Comparison of ENCODE assay signal across 16 cellular contexts in genomic region chr6:116412270-116412669, GRCh38. TPM values are rescaled to one million over a fixed set of nuclear protein-coding genes. Genes with fewer than 3 reads are reported as not detected.
DNase-seq lines count a peak whose midpoint lies in the region; ATAC-seq, FAIRE-seq and TF ChIP-seq lines count a peak whose summit lies in the region.
"Had no signal": no experiment of that assay in that cellular context is flagged by ENCODE, and none has a peak within 500 bp of the region (broad histone marks: within the 10 kb centered on the region; RNA-seq: fewer than 3 reads in every experiment).

No MANE protein-coding gene starts in this region.

- H3K9ac ChIP-seq in astrocyte (ENCODE audit: low read length) (no peak overlapping the region), mesenchymal stem cell (ENCODE audit: low read length) (peak overlapping the region; percentile 71)

- H3K4me3 ChIP-seq in astrocyte (ENCODE audit: insufficient read depth, low read depth, low read length), result no peak overlapping the region
- H3K4me3 ChIP-seq in mesenchymal stem cell (ENCODE audit: insufficient read depth in 1 of 2, low read depth in 1 of 2, low read length in 2 of 2), result no peak overlapping the region
- no peak overlapping the region for H3K4me3 ChIP-seq in upper lobe of right lung
- no peak overlapping the region for H3K4me3 ChIP-seq in vagina

- H3K4me2 ChIP-seq in astrocyte (ENCODE audit: low read length) (no peak overlapping the region), mesenchymal stem cell (ENCODE audit: low read length, poor library complexity, severe bottlenecking) (no peak overlapping the region)

- no peak for TF ChIP-seq POLR2A in vagina (IDR thresholded peaks at IDR 0.05)

- peaks cover 6% of the 10 kb centered on the region for H3K4me1 ChIP-seq in astrocyte (ENCODE audit: insufficient read depth, low read length)
- peaks cover 7% of the 10 kb centered on the region for H3K4me1 ChIP-seq in mesenchymal stem cell (ENCODE audit: control insufficient read depth, insufficient read depth, low read depth, low read length)
- peaks cover 20% of the 10 kb centered on the region for H3K4me1 ChIP-seq in upper lobe of right lung
- H3K4me1 ChIP-seq in vagina, result peaks cover 26% of the 10 kb centered on the region
- H3K4me1 ChIP-seq: Caco-2 had no signal

- H4K8ac ChIP-seq in mesenchymal stem cell (ENCODE audit: low read length), result peak overlapping the region; percentile 72

- H3K36me3 Mint-ChIP-seq in astrocyte (ENCODE audit: low read depth, unreplicated experiment), result peaks cover 19% of the 10 kb centered on the region
- peaks cover 0 to 4% (median 0%) of the 10 kb centered on the region in 3 donors for H3K36me3 Mint-ChIP-seq in naive thymus-derived CD8-positive, alpha-beta T cell

- peak overlapping the region in 1 of 2 experiments; percentile 23 for H2BK12ac ChIP-seq in mesenchymal stem cell (ENCODE audit: low read length in 2 of 2)

- peak overlapping the region in 1 of 2 experiments; percentile 62 for H3K18ac ChIP-seq in mesenchymal stem cell (ENCODE audit: low read depth in 1 of 2, low read length in 2 of 2)

- H3K27ac Mint-ChIP-seq in astrocyte (ENCODE audit: unreplicated experiment), result peak overlapping the region; percentile 1
- peak overlapping the region in 1 of 10 donors; percentile 47 for H3K27ac Mint-ChIP-seq in naive thymus-derived CD8-positive, alpha-beta T cell
- H3K27ac Mint-ChIP-seq: activated T-helper 17 cell treated with anti-CD3 and anti-CD28 coated beads, Interleukin-2, amount 50 U/mL, for 72 hours had no signal

- FAIRE-seq in astrocyte (lab: Jason Lieb, UNC), result no peak

- H3K79me2 ChIP-seq in astrocyte (ENCODE audit: insufficient read depth, low read length), result peaks cover 79% of the 10 kb centered on the region

- no peak overlapping the region for H3K4ac ChIP-seq in mesenchymal stem cell (ENCODE audit: low read depth in 1 of 2, low read length in 2 of 2)

- H3K27me3 ChIP-seq in astrocyte (ENCODE audit: insufficient read depth, low read length) (no peaks in the 10 kb centered on the region), mesenchymal stem cell (ENCODE audit: control insufficient read depth in 1 of 2, insufficient read depth in 1 of 2, low read length in 2 of 2) (no peaks in the 10 kb centered on the region), upper lobe of right lung (no peaks in the 10 kb centered on the region), vagina (no peaks in the 10 kb centered on the region)

- no peak overlapping the region for H3K23ac ChIP-seq in mesenchymal stem cell (ENCODE audit: low read length in 2 of 2)

- no peak overlapping the region for H4K91ac ChIP-seq in mesenchymal stem cell (ENCODE audit: low read length)

- H3K4me3 Mint-ChIP-seq in astrocyte (ENCODE audit: unreplicated experiment), result peak overlapping the region; percentile 25
- no peak overlapping the region for H3K4me3 Mint-ChIP-seq in naive thymus-derived CD8-positive, alpha-beta T cell
- H3K4me3 Mint-ChIP-seq: activated T-helper 17 cell treated with anti-CD3 and anti-CD28 coated beads, Interleukin-2, amount 50 U/mL, for 72 hours had no signal

- H2BK5ac ChIP-seq in mesenchymal stem cell (ENCODE audit: low read depth, low read length, poor library complexity, severe bottlenecking), result no peak overlapping the region

- peak; percentile 58 for ATAC-seq in upper lobe of right lung
- no peak for ATAC-seq in naive thymus-derived CD8-positive, alpha-beta T cell
- ATAC-seq: activated T-helper 17 cell treated with anti-CD3 and anti-CD28 coated beads, Interleukin-2, amount 50 U/mL, for 72 hours; Panc1 had no signal

- no peak overlapping the region for H3K14ac ChIP-seq in mesenchymal stem cell (ENCODE audit: low read length in 2 of 2)

- H2BK120ac ChIP-seq in mesenchymal stem cell (ENCODE audit: low read depth, low read length), result no peak overlapping the region

- peaks cover 27% of the 10 kb centered on the region for H3K79me1 ChIP-seq in mesenchymal stem cell (replicated peaks; ENCODE audit: low read length, poor library complexity, severe bottlenecking)

- peaks cover 4% of the 10 kb centered on the region for H3K36me3 ChIP-seq in astrocyte (ENCODE audit: insufficient read depth, low read length)
- H3K36me3 ChIP-seq in mesenchymal stem cell (ENCODE audit: control insufficient read depth in 1 of 2, insufficient read depth in 2 of 2, low read depth in 1 of 2, low read length in 2 of 2), result peaks cover 3 to 7% of the 10 kb centered on the region in 2 experiments
- H3K36me3 ChIP-seq in upper lobe of right lung, result no peaks in the 10 kb centered on the region
- H3K36me3 ChIP-seq in vagina, result no peaks in the 10 kb centered on the region

- POLR2A ChIA-PET in naive thymus-derived CD8-positive, alpha-beta T cell (lab: Charles Lee), result no interaction called here

- no peak for TF ChIP-seq CTCF in astrocyte (IDR thresholded peaks at IDR 0.05; ENCODE audit: insufficient read depth, low read depth, low read length)
- TF ChIP-seq CTCF in upper lobe of right lung (IDR thresholded peaks at IDR 0.05), result no peak
- TF ChIP-seq CTCF in vagina (IDR thresholded peaks at IDR 0.05), result no peak

- no peak overlapping the region for H2AFZ ChIP-seq in astrocyte (ENCODE audit: low read depth, low read length)
- H2AFZ ChIP-seq in mesenchymal stem cell (ENCODE audit: low read depth, low read length), result no peak overlapping the region

- H4K20me1 ChIP-seq in astrocyte (ENCODE audit: insufficient read depth, low read length), result peaks cover 19% of the 10 kb centered on the region

- H3K4me1 Mint-ChIP-seq in astrocyte (ENCODE audit: low read depth, unreplicated experiment), result peaks cover 34% of the 10 kb centered on the region
- H3K4me1 Mint-ChIP-seq in naive thymus-derived CD8-positive, alpha-beta T cell, result peaks cover 0 to 25% (median 2%) of the 10 kb centered on the region in 4 donors
- H3K4me1 Mint-ChIP-seq: activated T-helper 17 cell treated with anti-CD3 and anti-CD28 coated beads, Interleukin-2, amount 50 U/mL, for 72 hours had no signal

- H3K9me3 Mint-ChIP-seq in astrocyte (ENCODE audit: unreplicated experiment), result no peaks in the 10 kb centered on the region
- no peaks in the 10 kb centered on the region for H3K9me3 Mint-ChIP-seq in naive thymus-derived CD8-positive, alpha-beta T cell
- H3K9me3 Mint-ChIP-seq: activated T-helper 17 cell treated with anti-CD3 and anti-CD28 coated beads, Interleukin-2, amount 50 U/mL, for 72 hours had no signal

- H3K27ac ChIP-seq in astrocyte (ENCODE audit: low read depth, low read length), result no peak overlapping the region
- no peak overlapping the region for H3K27ac ChIP-seq in mesenchymal stem cell (ENCODE audit: low read length, poor library complexity, severe bottlenecking)
- no peak overlapping the region for H3K27ac ChIP-seq in upper lobe of right lung
- H3K27ac ChIP-seq in vagina, result no peak overlapping the region
- H3K27ac ChIP-seq: 22Rv1 had no signal

- H2BK15ac ChIP-seq in mesenchymal stem cell (ENCODE audit: low read depth, poor library complexity, severe bottlenecking), result no peak overlapping the region

- intact Hi-C loops in upper lobe of right lung (cut with DNase I), result no loop called here
- intact Hi-C loops in vagina (cut with DNase I), result no loop called here

- H3K9me3 ChIP-seq in astrocyte (ENCODE audit: insufficient read depth, low read depth, low read length), result no peaks in the 10 kb centered on the region
- H3K9me3 ChIP-seq in mesenchymal stem cell (ENCODE audit: control insufficient read depth, low read length), result no peaks in the 10 kb centered on the region
- no peaks in the 10 kb centered on the region for H3K9me3 ChIP-seq in upper lobe of right lung
- H3K9me3 ChIP-seq in vagina, result no peaks in the 10 kb centered on the region
- H3K9me3 ChIP-seq: Caco-2 had no signal

- no peaks in the 10 kb centered on the region for H3K27me3 Mint-ChIP-seq in astrocyte (ENCODE audit: low read depth, unreplicated experiment)
- peaks cover 0 to 3% (median 0%) of the 10 kb centered on the region in 5 donors for H3K27me3 Mint-ChIP-seq in naive thymus-derived CD8-positive, alpha-beta T cell
- H3K27me3 Mint-ChIP-seq: activated T-helper 17 cell treated with anti-CD3 and anti-CD28 coated beads, Interleukin-2, amount 50 U/mL, for 72 hours had no signal

- peak; percentile 42 for DNase-seq in DMS 273 (lab: John Stamatoyannopoulos, UW; ENCODE audit: unreplicated experiment)
- no peak for DNase-seq in DMS 273 treated with DMSO at 0.1 percent for 48 hours (lab: John Stamatoyannopoulos, UW)
- DNase-seq in astrocyte (ENCODE audit: low read depth), result no peak
- DNase-seq in mesenchymal stem cell, result no peak
- no peak for DNase-seq in upper lobe of right lung
- DNase-seq in naive thymus-derived CD8-positive, alpha-beta T cell, result no peak
- no peak for DNase-seq in vagina (ENCODE audit: extremely low spot score in 2 of 2)
- no peak for DNase-seq in SW 1271 (lab: John Stamatoyannopoulos, UW)
- DNase-seq: activated CD4-positive, alpha-beta T cell treated with anti-CD3 and anti-CD28 coated beads, Interleukin-2, amount 50 U/mL, for 48 hours; Caco-2; effector CD4-positive, alpha-beta T cell; MV-4-11; T-helper 2 cell had no signal

- H2AK5ac ChIP-seq in mesenchymal stem cell (ENCODE audit: low read length, severe bottlenecking), result peak overlapping the region; percentile 63

RNA-seq across cellular contexts. Expression of gene DSE, which starts 41.5 kb away (rescaled TPM):
- 83.2 and 83.7 TPM in 2 replicates for total RNA-seq in astrocyte
- polyA plus RNA-seq in mesenchymal stem cell (2013, experiment 1 of 2), result 32.5 TPM
- 32.4 TPM for polyA plus RNA-seq in mesenchymal stem cell (2013, experiment 2 of 2)
- total RNA-seq in upper lobe of right lung, result 47.6 TPM
- total RNA-seq in naive thymus-derived CD8-positive, alpha-beta T cell, result 1 to 10 TPM; 6.4 to 9.3 TPM
- polyA plus RNA-seq in naive thymus-derived CD8-positive, alpha-beta T cell, result 1 to 10 TPM; 3.9 to 4.9 (median 4.0) TPM
- total RNA-seq in vagina, result 33.1 TPM

RNA-seq across cellular contexts. Expression of gene CALHM6, which starts 48.9 kb away (rescaled TPM):
- not detected in 2 replicates for total RNA-seq in astrocyte
- 1.9 TPM for polyA plus RNA-seq in mesenchymal stem cell (2013, experiment 1 of 2)
- 1.3 TPM for polyA plus RNA-seq in mesenchymal stem cell (2013, experiment 2 of 2)
- 3.6 TPM for total RNA-seq in upper lobe of right lung
- total RNA-seq in naive thymus-derived CD8-positive, alpha-beta T cell, result 1 to 10 TPM; 1.2 to 4.8 TPM
- 10 to 100 TPM in 2 of 3 donors, 1 to 10 TPM in 1; 5.3 to 49.3 (median 13.5) TPM for polyA plus RNA-seq in naive thymus-derived CD8-positive, alpha-beta T cell
- total RNA-seq in vagina, result not detected
- total RNA-seq: Caco-2 had no signal
